ENCODE assay signal across 7 cellular contexts in genomic region chr10:124741281-124741921, GRCh38. TPM values are rescaled to one million over a fixed set of nuclear protein-coding genes. Genes with fewer than 3 reads are reported as not detected.
DNase-seq lines count a peak whose midpoint lies in the region; ATAC-seq and TF ChIP-seq lines count a peak whose summit lies in the region.

No MANE protein-coding gene starts in this region.

- peaks cover 69% of the 10 kb centered on the region for H3K4me1 ChIP-seq in mammary epithelial cell (ENCODE audit: insufficient read depth, low read length)

- H3K27ac ChIP-seq in mammary epithelial cell (ENCODE audit: insufficient read depth, low read depth, low read length), result peak overlapping the region; percentile 91

- dilution Hi-C loops in mammary epithelial cell (cut with HindIII; ENCODE audit: low sequenced_read_pairs), result loop anchor here (5.0 kb wide), 1 partner anchor 34 kb away; no protein-coding TSS in a partner anchor

- peaks cover 63% of the 10 kb centered on the region for H3K79me2 ChIP-seq in mammary epithelial cell (ENCODE audit: insufficient read depth, low read length)

- no peaks in the 10 kb centered on the region for H3K36me3 ChIP-seq in mammary epithelial cell (ENCODE audit: insufficient read depth, low read length)

- H3K9me3 ChIP-seq in mammary epithelial cell (replicated peaks; ENCODE audit: insufficient read depth, low read length), result no peaks in the 10 kb centered on the region

- no peaks in the 10 kb centered on the region for H4K20me1 ChIP-seq in mammary epithelial cell (ENCODE audit: insufficient read depth, low read length)

- BruUV-seq in mammary epithelial cell (replicated peaks; lab: Mats Ljungman, UMichigan), result no TSS peak

- WGBS in mammary epithelial cell (ENCODE audit: low coverage, missing lambda C conversion rate), result 23% methylated on average over 13 of the region's 13 CpGs

- peak overlapping the region; percentile 42 to 46 (median 44) for H3K4me3 ChIP-seq in mammary epithelial cell (replicated peaks in 1 of 3; ENCODE audit: insufficient read depth in 1 of 3, low read depth in 2 of 3, low read length in 3 of 3)

- H2AFZ ChIP-seq in mammary epithelial cell (ENCODE audit: low read depth, low read length), result no peak overlapping the region

- peak; percentile 83 for TF ChIP-seq CTCF in GM12873 (IDR thresholded peaks at IDR 0.05; ENCODE audit: insufficient read depth, low read depth, low read length, missing control alignments)
- TF ChIP-seq CTCF in mammary epithelial cell (conservative IDR thresholded peaks at IDR 0.05 in 1 of 2, IDR thresholded peaks at IDR 0.05 in 1 of 2; ENCODE audit: extremely low read depth in 1 of 2, insufficient read depth in 1 of 2, low read depth in 1 of 2, low read length in 2 of 2), result peak; percentile 74 to 85

- H3K4me2 ChIP-seq in mammary epithelial cell (ENCODE audit: insufficient read depth, low read depth, low read length), result peak overlapping the region; percentile 93

- H3K9ac ChIP-seq in mammary epithelial cell (ENCODE audit: insufficient read depth, low read length), result peak overlapping the region; percentile 78

- no peaks in the 10 kb centered on the region for H3K27me3 ChIP-seq in mammary epithelial cell (ENCODE audit: insufficient read depth, low read length)

- intact Hi-C loops in mammary epithelial cell (cut with micrococcal nuclease), result loop anchor here (1.0 to 5.0 kb wide), 7 partner anchors 35 to 747 kb away; partner anchors contain the start of gene OAT

- DNase-seq in NCI-H1436 (lab: John Stamatoyannopoulos, UW) (peak; percentile 86), UCSD-AML1 (lab: John Stamatoyannopoulos, UW; ENCODE audit: unreplicated experiment) (peak; percentile 70), mammary epithelial cell (peak; percentile 77), iris pigment epithelial cell (ENCODE audit: low read depth) (peak; percentile 72), smooth muscle cell of the brain vasculature (ENCODE audit: low read depth, low spot score) (peak; percentile 58)

- CTCF ChIA-PET in mammary epithelial cell (lab: Charles Lee; ENCODE audit: low non-redundant PET), result interaction anchor here (0.5 to 1.6 kb wide), 10 partner anchors 15 to 711 kb away, joined by 3 to 10 read pairs (median 4); partner anchors contain the start of gene ABRAXAS2

- in situ Hi-C loops in mammary epithelial cell (cut with MboI; ENCODE audit: low sequenced_read_pairs in 2 of 2), result loop anchor here in 1 of 2 donors (10.0 to 25.0 kb wide), 2 partner anchors 104 to 207 kb away; no protein-coding TSS in a partner anchor

- peak; percentile 39 for ATAC-seq in HG02588 (IDR thresholded peaks at IDR 0.05; ENCODE audit: unreplicated experiment)

RNA-seq across cellular contexts. Expression of gene FAM53B, which starts 2.8 kb away (rescaled TPM):
- 10 to 100 TPM; 16.2 to 51.8 TPM for total RNA-seq in mammary epithelial cell
- 9.3 TPM for polyA plus RNA-seq in mammary epithelial cell
- 37.8 TPM for polyA minus RNA-seq in mammary epithelial cell

RNA-seq across cellular contexts. Expression of gene EEF1AKMT2, which starts 50.3 kb away (rescaled TPM):
- total RNA-seq in mammary epithelial cell, result 10 to 100 TPM; 13.0 to 15.7 TPM
- 8.7 TPM for polyA plus RNA-seq in mammary epithelial cell
- polyA minus RNA-seq in mammary epithelial cell, result 0.93 TPM

Comparison
In these comparisons a context has a peak if more than half of its experiments do, and no peak if none do; other contexts are left out.
1. Peak in every context shown above with its lines: DNase-seq, ATAC-seq, H3K4me3 ChIP-seq and H3K27ac ChIP-seq.